Comparison of ENCODE assay signal across 1 cellular context in the genomic region with DNA sequence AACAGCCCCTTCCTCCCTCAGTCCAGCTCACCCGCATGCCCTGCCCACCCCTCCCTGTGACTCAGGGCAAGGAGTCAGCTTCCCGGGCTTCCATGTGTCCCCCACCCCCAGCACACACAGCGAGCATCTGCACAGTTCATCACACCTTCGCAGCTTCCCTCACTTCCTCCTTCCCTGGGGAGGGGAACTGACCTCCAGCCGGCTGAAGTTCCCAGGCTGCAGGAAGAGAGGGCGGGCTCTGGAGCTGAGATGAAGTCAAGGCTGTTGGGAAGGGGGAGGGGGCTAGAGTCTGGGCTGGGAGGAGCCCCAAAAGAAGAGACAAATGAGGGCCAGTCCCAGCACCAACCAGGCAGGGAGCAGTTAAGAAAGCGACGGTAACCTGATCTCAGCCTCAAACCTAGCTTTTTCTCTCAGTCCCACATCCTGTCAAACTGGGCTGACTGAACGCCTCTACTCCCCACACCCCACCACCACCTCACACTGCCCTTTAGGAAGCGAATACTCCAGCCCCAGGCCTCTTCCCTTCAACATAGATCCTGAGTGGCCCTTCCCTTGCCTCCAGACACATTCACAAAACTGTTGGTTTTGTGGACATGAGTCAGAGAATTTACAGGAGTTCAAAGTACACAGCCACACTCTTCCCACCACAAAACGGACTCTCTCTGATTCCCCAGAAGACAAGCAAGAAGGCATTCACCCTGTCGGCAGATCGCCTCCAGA.
TF ChIP-seq lines count a peak whose summit lies in the region.

No MANE protein-coding gene starts in this region.

TF ChIP-seq in IMR-90, 13 proteins besides CTCF, POLR2A, EP300 and RAD21 (continued from another document):
- TF ChIP-seq RCOR1 (IDR thresholded peaks at IDR 0.05; ENCODE audit: insufficient replicate concordance, low read length) (peak; percentile 10), MAZ (IDR thresholded peaks at IDR 0.05; ENCODE audit: borderline replicate concordance, low read depth, low read length) (peak; percentile 84), MXI1 (IDR thresholded peaks at IDR 0.05; ENCODE audit: borderline replicate concordance, low read depth, low read length) (0 out of 2 replicates have a peak, but pooled peaks have one; percentile 25), CEBPB (IDR thresholded peaks at IDR 0.05; ENCODE audit: low read depth, low read length) (no peak), MAFK (IDR thresholded peaks at IDR 0.05; ENCODE audit: low read depth, low read length) (no peak), BHLHE40 (IDR thresholded peaks at IDR 0.05; ENCODE audit: low read depth, low read length) (peak; percentile 48)
